24 cellular contexts compared by ENCODE assay signal in the genomic region with DNA sequence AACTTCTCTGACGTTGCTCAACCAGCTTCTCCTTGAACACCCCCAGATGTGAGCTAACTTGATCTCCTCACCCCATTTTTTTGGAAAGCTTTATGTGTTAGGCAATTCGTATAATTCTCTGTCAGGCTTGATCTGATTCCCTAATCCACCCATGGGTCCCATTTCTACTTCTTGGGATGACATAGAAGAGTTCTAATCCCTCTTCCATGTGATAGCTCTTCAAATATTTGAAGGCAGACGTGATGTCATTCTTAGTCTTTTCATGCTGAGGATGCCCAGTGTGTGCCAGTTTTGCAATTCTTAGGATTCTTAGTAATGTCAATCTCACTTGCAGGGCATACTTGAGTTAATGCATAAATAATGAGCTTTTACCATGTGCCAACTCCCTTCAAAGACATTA.
DNase-seq lines count a peak whose midpoint lies in the region; ATAC-seq and TF ChIP-seq lines count a peak whose summit lies in the region.
"Had no signal": no experiment of that assay in that cellular context is flagged by ENCODE, and none has a peak within 500 bp of the region (broad histone marks: within the 10 kb centered on the region; RNA-seq: fewer than 3 reads in every experiment).

No MANE protein-coding gene starts in this region.

- H3K27me3 ChIP-seq in breast epithelium = no peaks in the 10 kb centered on the region
- H3K27me3 ChIP-seq in mesendoderm (ENCODE audit: insufficient read depth, low read length, poor library complexity) = no peaks in the 10 kb centered on the region
- no peaks in the 10 kb centered on the region for H3K27me3 ChIP-seq in subcutaneous abdominal adipose tissue (ENCODE audit: control insufficient read depth in 5 of 5, insufficient read depth in 4 of 5, low read length in 5 of 5)
- H3K27me3 ChIP-seq in brain microvascular endothelial cell (replicated peaks) = peaks cover 27% of the 10 kb centered on the region
- H3K27me3 ChIP-seq: MG63 had no signal

- no peak overlapping the region for H2BK15ac ChIP-seq in mesendoderm (replicated peaks; ENCODE audit: low read depth)

- no peak overlapping the region for H4K5ac ChIP-seq in mesendoderm (ENCODE audit: low read length)

- H3K27ac Mint-ChIP-seq in MCF 10A (ENCODE audit: low read depth, unreplicated experiment) = no peak overlapping the region
- H3K27ac Mint-ChIP-seq: CD8-positive, alpha-beta memory T cell had no signal

- peak; percentile 57 for ATAC-seq in esophagus mucosa

- H3K9me3 ChIP-seq in breast epithelium = no peaks in the 10 kb centered on the region
- H3K9me3 ChIP-seq in subcutaneous abdominal adipose tissue (ENCODE audit: control insufficient read depth in 5 of 5, low read length in 5 of 5) = no peaks in the 10 kb centered on the region
- H3K9me3 ChIP-seq: BLaER1 treated with 17β-estradiol and CSF1 and Interleukin-3, amounts not matched to agents 10 nM and 100 nM; MG63 had no signal

- DNase-seq in MCF 10A (ENCODE audit: unreplicated experiment) = peak; percentile 44
- no peak for DNase-seq in breast epithelium (ENCODE audit: low spot score in 2 of 2)
- DNase-seq in mesendoderm = no peak
- no peak for DNase-seq in NCI-H146 (lab: John Stamatoyannopoulos, UW)
- no peak for DNase-seq in substantia nigra (lab: John Stamatoyannopoulos, UW)
- no peak for DNase-seq in brain microvascular endothelial cell
- DNase-seq: 8988T; Calu3; CD8-positive, alpha-beta memory T cell; DMS153; GDM1; Kasumi-1; MG63; NCI-H1048; NCI-H1417 treated with DMSO at 0.1 percent for 48 hours; NCI-H187 treated with DMSO at 0.1 percent for 48 hours; NCI-H2107; NCI-H510A; NCI-H748 treated with DMSO at 0.1 percent for 48 hours; SIG-M5 had no signal

- H3K36me3 ChIP-seq in breast epithelium (no peaks in the 10 kb centered on the region), mesendoderm (ENCODE audit: control insufficient read depth, insufficient read depth, low read length) (no peaks in the 10 kb centered on the region), subcutaneous abdominal adipose tissue (ENCODE audit: control insufficient read depth in 5 of 5, insufficient read depth in 5 of 5, low read length in 5 of 5) (no peaks in the 10 kb centered on the region), brain microvascular endothelial cell (replicated peaks) (no peaks in the 10 kb centered on the region)
- H3K36me3 ChIP-seq: BLaER1 treated with 17β-estradiol and CSF1 and Interleukin-3, amounts not matched to agents 10 nM and 100 nM; MG63 had no signal

- H2BK5ac ChIP-seq in mesendoderm (ENCODE audit: low read length) = no peak overlapping the region

- TF ChIP-seq CTCF in MCF 10A (IDR thresholded peaks at IDR 0.05; ENCODE audit: unreplicated experiment) = no peak
- no peak for TF ChIP-seq CTCF in breast epithelium (IDR thresholded peaks at IDR 0.05)
- TF ChIP-seq CTCF in brain microvascular endothelial cell (IDR thresholded peaks at IDR 0.05; ENCODE audit: low read depth, low read length, missing control alignments) = no peak

- CTCF ChIA-PET in MCF 10A (lab: Yijun Ruan, JAX) = interaction anchor here (0.7 to 9.7 kb wide), 22 partner anchors 8 to 737 kb away, joined by 3 to 403 read pairs (median 4); a partner anchor contains a TSS

- H3K4me1 Mint-ChIP-seq in MCF 10A (ENCODE audit: insufficient read depth, unreplicated experiment) = peaks cover 26% of the 10 kb centered on the region

- H3K27ac ChIP-seq in breast epithelium = no peak overlapping the region
- H3K27ac ChIP-seq in mesendoderm (ENCODE audit: low read depth, low read length) = no peak overlapping the region
- peak overlapping the region; percentile 43 for H3K27ac ChIP-seq in subcutaneous abdominal adipose tissue (ENCODE audit: low read depth, low read length)
- H3K27ac ChIP-seq in substantia nigra (ENCODE audit: low read depth, low read length, poor library complexity, severe bottlenecking) = no peak overlapping the region
- no peak overlapping the region for H3K27ac ChIP-seq in brain microvascular endothelial cell
- H3K27ac ChIP-seq: BLaER1 treated with 17β-estradiol and CSF1 and Interleukin-3, amounts not matched to agents 10 nM and 100 nM; RWPE1 had no signal

- H3K79me2 ChIP-seq in mesendoderm (ENCODE audit: control insufficient read depth, insufficient read depth, low read length) = no peaks in the 10 kb centered on the region

- H2BK120ac ChIP-seq in mesendoderm (ENCODE audit: low read depth, low read length) = no peak overlapping the region

- no peak overlapping the region for H3K4me3 ChIP-seq in breast epithelium
- H3K4me3 ChIP-seq in mesendoderm (ENCODE audit: low read length) = no peak overlapping the region
- H3K4me3 ChIP-seq in subcutaneous abdominal adipose tissue (ENCODE audit: low read depth in 1 of 5, low read length in 5 of 5) = no peak overlapping the region
- H3K4me3 ChIP-seq in brain microvascular endothelial cell (ENCODE audit: low read depth, low read length) = no peak overlapping the region
- H3K4me3 ChIP-seq: BLaER1 treated with 17β-estradiol and CSF1 and Interleukin-3, amounts not matched to agents 10 nM and 100 nM; MG63 had no signal

- H3K36me3 Mint-ChIP-seq in MCF 10A (ENCODE audit: insufficient read depth, unreplicated experiment) = no peaks in the 10 kb centered on the region

- POLR2A ChIA-PET in MCF 10A (lab: Yijun Ruan, JAX) = interaction anchor here (0.6 to 2.9 kb wide), 6 partner anchors 12 to 239 kb away, joined by 3 to 16 read pairs (median 4); no protein-coding TSS in a partner anchor

- peaks cover 0 to 1% of the 10 kb centered on the region in 2 donors for H3K4me1 ChIP-seq in breast epithelium
- no peaks in the 10 kb centered on the region for H3K4me1 ChIP-seq in mesendoderm (ENCODE audit: control insufficient read depth, low read depth, low read length)
- peaks cover 0 to 18% (median 12%) of the 10 kb centered on the region in 5 donors for H3K4me1 ChIP-seq in subcutaneous abdominal adipose tissue (ENCODE audit: control insufficient read depth in 5 of 5, insufficient read depth in 5 of 5, low read length in 5 of 5)

- no peaks in the 10 kb centered on the region for H3K27me3 Mint-ChIP-seq in MCF 10A (ENCODE audit: insufficient read depth, unreplicated experiment)

- peak overlapping the region; percentile 52 for H3K18ac ChIP-seq in mesendoderm (ENCODE audit: low read length)

- H3K79me1 ChIP-seq in mesendoderm (ENCODE audit: low read length) = no peaks in the 10 kb centered on the region

- no peak overlapping the region for H3K23ac ChIP-seq in mesendoderm (ENCODE audit: low read length)

- TF ChIP-seq POLR2A in breast epithelium (IDR thresholded peaks at IDR 0.05) = no peak

- H3K4ac ChIP-seq in mesendoderm (ENCODE audit: low read depth, low read length) = no peak overlapping the region

- no peak overlapping the region for H3K4me3 Mint-ChIP-seq in MCF 10A (ENCODE audit: unreplicated experiment)
- H3K4me3 Mint-ChIP-seq: CD8-positive, alpha-beta memory T cell had no signal

- H2AK5ac ChIP-seq in mesendoderm (ENCODE audit: low read length) = peak overlapping the region; percentile 34

- in situ Hi-C loops in brain microvascular endothelial cell (cut with HindIII; ENCODE audit: low pct_ligation_motif_present, low sequenced_read_pairs) = no loop called here

- intact Hi-C loops in MCF 10A (cut with micrococcal nuclease) (loop anchor here (1.0 to 5.0 kb wide), 4 partner anchors 42 to 735 kb away; no protein-coding TSS in a partner anchor), breast epithelium (cut with DNase I; ENCODE audit: low total_unique reads) (loop anchor here (5.0 kb wide), 1 partner anchor 785 kb away; no protein-coding TSS in a partner anchor)

- H3K9me3 Mint-ChIP-seq in MCF 10A (ENCODE audit: unreplicated experiment) = no peaks in the 10 kb centered on the region
- H3K9me3 Mint-ChIP-seq: CD8-positive, alpha-beta memory T cell had no signal

- no peak overlapping the region for H4K8ac ChIP-seq in mesendoderm (ENCODE audit: low read depth, low read length)

- H3K56ac ChIP-seq in mesendoderm (ENCODE audit: low read length) = no peak overlapping the region

- WGBS in mesendoderm (ENCODE audit: extremely low coverage, insufficient coverage, low lambda C conversion rate) = no CpG with 5 or more reads among the region's 3 CpGs

- H3K4me2 ChIP-seq in mesendoderm (ENCODE audit: low read length) = no peak overlapping the region
- H3K4me2 ChIP-seq: BLaER1 treated with 17β-estradiol and CSF1 and Interleukin-3, amounts not matched to agents 10 nM and 100 nM had no signal

- no peak overlapping the region for H3K9ac ChIP-seq in mesendoderm (ENCODE audit: low read length)
- H3K9ac ChIP-seq in subcutaneous abdominal adipose tissue (ENCODE audit: low read length in 5 of 5) = no peak overlapping the region
- H3K9ac ChIP-seq: BLaER1 treated with 17β-estradiol and CSF1 and Interleukin-3, amounts not matched to agents 10 nM and 100 nM had no signal

- no TSS peak for BruUV-seq in MCF 10A (replicated peaks; lab: Mats Ljungman, UMichigan)
